In the genomic region with DNA sequence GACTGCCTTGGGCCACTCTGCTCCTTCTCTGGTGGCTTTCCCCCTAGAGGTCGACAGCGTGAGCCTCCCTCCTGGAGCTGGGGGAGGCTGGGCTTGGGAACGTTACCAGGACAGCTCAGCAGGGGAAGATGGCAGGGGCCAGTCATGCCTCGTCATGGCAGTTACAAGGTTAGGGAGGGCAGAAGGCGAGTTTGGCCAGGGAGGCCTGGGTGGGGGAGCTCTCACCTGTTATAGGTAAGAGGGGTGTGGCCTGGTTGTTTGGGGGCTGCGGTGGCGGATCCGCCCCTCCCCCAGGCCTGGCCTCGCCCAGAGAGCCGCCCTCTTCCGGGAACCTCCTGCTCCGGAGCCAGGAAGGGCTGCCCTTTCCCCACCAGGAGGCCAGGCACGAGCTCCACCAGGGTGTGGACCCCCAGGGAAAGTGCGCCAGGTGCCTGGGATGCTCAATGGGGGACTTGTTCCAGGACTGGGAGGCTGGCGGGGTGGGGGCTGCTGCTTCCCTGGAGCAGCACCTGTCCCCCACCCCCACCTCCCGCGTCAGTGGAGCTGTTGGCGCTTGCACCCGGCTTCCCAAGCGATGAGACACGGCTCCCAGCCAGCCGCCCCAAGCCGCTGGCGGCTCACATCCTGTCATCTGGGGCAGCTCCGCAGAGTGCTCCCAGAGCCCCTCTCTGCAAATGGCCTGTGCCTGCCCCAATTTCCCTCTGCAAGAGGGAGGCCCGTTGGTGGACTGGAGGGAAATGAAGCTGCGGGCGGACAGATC, we compare ENCODE assay signal across 1 cellular context.
TF ChIP-seq lines count a peak whose summit lies in the region.

No MANE protein-coding gene starts in this region.

TF ChIP-seq in WTC11, 78 proteins besides CTCF, POLR2A, EP300 and RAD21 (continued from another document and continues in another):
- TF ChIP-seq, protein P1, sequence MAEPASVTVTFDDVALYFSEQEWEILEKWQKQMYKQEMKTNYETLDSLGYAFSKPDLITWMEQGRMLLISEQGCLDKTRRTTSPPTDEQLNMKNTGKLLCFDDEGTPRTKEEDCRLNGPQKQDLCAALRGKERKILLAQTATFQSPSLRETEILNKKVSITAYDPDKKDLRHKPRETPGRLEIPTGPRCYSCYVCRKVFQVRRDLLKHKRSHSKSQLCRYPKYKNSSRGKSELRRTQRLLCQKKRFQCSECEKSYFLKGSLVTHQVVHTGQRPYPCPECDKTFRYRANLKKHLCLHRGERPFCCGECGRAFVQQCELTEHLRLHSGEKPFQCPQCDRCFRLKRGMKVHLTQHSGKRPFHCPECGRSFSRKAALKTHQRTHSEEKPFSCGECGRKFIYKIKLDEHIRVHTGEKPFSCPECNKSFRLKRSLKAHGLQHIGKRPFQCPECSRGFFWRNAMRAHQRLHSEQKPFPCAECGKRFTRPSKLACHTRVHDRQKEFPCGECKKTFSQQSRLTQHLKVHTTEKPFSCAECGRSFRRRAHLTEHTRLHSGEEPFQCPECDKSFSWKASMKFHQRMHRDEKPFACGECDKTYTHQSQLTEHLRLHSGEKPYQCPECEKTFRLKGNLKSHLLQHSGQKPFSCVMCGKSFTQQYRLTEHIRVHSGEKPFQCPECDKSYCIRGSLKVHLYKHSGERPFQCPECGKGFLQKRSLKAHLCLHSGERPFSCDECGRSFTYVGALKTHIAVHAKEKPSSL (CRISPR knock-in tag; conservative IDR thresholded peaks at IDR 0.05): no peak
- TF ChIP-seq, protein P2, sequence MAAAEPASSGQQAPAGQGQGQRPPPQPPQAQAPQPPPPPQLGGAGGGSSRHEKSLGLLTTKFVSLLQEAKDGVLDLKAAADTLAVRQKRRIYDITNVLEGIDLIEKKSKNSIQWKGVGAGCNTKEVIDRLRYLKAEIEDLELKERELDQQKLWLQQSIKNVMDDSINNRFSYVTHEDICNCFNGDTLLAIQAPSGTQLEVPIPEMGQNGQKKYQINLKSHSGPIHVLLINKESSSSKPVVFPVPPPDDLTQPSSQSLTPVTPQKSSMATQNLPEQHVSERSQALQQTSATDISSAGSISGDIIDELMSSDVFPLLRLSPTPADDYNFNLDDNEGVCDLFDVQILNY (CRISPR knock-in tag; IDR thresholded peaks at IDR 0.05): peak; percentile 75; the same call in 1 of the 2 replicates
- TF ChIP-seq, protein P3, sequence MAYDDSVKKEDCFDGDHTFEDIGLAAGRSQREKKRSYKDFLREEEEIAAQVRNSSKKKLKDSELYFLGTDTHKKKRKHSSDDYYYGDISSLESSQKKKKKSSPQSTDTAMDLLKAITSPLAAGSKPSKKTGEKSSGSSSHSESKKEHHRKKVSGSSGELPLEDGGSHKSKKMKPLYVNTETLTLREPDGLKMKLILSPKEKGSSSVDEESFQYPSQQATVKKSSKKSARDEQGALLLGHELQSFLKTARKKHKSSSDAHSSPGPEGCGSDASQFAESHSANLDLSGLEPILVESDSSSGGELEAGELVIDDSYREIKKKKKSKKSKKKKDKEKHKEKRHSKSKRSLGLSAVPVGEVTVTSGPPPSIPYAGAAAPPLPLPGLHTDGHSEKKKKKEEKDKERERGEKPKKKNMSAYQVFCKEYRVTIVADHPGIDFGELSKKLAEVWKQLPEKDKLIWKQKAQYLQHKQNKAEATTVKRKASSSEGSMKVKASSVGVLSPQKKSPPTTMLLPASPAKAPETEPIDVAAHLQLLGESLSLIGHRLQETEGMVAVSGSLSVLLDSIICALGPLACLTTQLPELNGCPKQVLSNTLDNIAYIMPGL (CRISPR knock-in tag; IDR thresholded peaks at IDR 0.05): peak; percentile 29; the same call in 1 of the 2 replicates
- no peak for TF ChIP-seq ZNF232 (CRISPR knock-in tag; IDR thresholded peaks at IDR 0.05)
- TF ChIP-seq, protein P4, sequence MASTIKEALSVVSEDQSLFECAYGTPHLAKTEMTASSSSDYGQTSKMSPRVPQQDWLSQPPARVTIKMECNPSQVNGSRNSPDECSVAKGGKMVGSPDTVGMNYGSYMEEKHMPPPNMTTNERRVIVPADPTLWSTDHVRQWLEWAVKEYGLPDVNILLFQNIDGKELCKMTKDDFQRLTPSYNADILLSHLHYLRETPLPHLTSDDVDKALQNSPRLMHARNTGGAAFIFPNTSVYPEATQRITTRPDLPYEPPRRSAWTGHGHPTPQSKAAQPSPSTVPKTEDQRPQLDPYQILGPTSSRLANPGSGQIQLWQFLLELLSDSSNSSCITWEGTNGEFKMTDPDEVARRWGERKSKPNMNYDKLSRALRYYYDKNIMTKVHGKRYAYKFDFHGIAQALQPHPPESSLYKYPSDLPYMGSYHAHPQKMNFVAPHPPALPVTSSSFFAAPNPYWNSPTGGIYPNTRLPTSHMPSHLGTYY (CRISPR knock-in tag; IDR thresholded peaks at IDR 0.05): no peak
- TF ChIP-seq IRF2 (CRISPR knock-in tag; IDR thresholded peaks at IDR 0.05; ENCODE audit: borderline replicate concordance, low read depth): no peak
- peak; percentile 69 for TF ChIP-seq SP1 (CRISPR knock-in tag; conservative IDR thresholded peaks at IDR 0.05)
- peak; percentile 16; the same call in 1 of the 2 replicates for TF ChIP-seq RELA (CRISPR knock-in tag; IDR thresholded peaks at IDR 0.05; ENCODE audit: borderline replicate concordance)
- 0 out of 2 replicates have a peak, but pooled peaks have one; percentile 7 for TF ChIP-seq FOXP1 (CRISPR knock-in tag; IDR thresholded peaks at IDR 0.05; ENCODE audit: borderline replicate concordance)
- TF ChIP-seq TP53 (CRISPR knock-in tag; IDR thresholded peaks at IDR 0.05): no peak
- TF ChIP-seq NR1H2 (CRISPR knock-in tag; IDR thresholded peaks at IDR 0.05): no peak
- TF ChIP-seq, protein P5, sequence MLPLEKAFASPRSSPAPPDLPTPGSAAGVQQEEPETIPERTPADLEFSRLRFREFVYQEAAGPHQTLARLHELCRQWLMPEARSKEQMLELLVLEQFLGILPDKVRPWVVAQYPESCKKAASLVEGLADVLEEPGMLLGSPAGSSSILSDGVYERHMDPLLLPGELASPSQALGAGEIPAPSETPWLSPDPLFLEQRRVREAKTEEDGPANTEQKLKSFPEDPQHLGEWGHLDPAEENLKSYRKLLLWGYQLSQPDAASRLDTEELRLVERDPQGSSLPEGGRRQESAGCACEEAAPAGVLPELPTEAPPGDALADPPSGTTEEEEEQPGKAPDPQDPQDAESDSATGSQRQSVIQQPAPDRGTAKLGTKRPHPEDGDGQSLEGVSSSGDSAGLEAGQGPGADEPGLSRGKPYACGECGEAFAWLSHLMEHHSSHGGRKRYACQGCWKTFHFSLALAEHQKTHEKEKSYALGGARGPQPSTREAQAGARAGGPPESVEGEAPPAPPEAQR (CRISPR knock-in tag; IDR thresholded peaks at IDR 0.05): no peak
- TF ChIP-seq SMAD4 (CRISPR knock-in tag; IDR thresholded peaks at IDR 0.05): no peak
- TF ChIP-seq, protein P6, sequence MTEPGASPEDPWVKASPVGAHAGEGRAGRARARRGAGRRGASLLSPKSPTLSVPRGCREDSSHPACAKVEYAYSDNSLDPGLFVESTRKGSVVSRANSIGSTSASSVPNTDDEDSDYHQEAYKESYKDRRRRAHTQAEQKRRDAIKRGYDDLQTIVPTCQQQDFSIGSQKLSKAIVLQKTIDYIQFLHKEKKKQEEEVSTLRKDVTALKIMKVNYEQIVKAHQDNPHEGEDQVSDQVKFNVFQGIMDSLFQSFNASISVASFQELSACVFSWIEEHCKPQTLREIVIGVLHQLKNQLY (CRISPR knock-in tag; IDR thresholded peaks at IDR 0.05): no peak
- TF ChIP-seq, protein P7, sequence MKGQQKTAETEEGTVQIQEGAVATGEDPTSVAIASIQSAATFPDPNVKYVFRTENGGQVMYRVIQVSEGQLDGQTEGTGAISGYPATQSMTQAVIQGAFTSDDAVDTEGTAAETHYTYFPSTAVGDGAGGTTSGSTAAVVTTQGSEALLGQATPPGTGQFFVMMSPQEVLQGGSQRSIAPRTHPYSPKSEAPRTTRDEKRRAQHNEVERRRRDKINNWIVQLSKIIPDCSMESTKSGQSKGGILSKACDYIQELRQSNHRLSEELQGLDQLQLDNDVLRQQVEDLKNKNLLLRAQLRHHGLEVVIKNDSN (CRISPR knock-in tag; IDR thresholded peaks at IDR 0.05): no peak
- TF ChIP-seq, protein P8, sequence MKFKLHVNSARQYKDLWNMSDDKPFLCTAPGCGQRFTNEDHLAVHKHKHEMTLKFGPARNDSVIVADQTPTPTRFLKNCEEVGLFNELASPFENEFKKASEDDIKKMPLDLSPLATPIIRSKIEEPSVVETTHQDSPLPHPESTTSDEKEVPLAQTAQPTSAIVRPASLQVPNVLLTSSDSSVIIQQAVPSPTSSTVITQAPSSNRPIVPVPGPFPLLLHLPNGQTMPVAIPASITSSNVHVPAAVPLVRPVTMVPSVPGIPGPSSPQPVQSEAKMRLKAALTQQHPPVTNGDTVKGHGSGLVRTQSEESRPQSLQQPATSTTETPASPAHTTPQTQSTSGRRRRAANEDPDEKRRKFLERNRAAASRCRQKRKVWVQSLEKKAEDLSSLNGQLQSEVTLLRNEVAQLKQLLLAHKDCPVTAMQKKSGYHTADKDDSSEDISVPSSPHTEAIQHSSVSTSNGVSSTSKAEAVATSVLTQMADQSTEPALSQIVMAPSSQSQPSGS (CRISPR knock-in tag; IDR thresholded peaks at IDR 0.05; ENCODE audit: borderline replicate concordance, low read depth): no peak
- 0 out of 2 replicates have a peak, but pooled peaks have one; percentile 46 for TF ChIP-seq CREM (CRISPR knock-in tag; IDR thresholded peaks at IDR 0.05)
- TF ChIP-seq, protein P9, sequence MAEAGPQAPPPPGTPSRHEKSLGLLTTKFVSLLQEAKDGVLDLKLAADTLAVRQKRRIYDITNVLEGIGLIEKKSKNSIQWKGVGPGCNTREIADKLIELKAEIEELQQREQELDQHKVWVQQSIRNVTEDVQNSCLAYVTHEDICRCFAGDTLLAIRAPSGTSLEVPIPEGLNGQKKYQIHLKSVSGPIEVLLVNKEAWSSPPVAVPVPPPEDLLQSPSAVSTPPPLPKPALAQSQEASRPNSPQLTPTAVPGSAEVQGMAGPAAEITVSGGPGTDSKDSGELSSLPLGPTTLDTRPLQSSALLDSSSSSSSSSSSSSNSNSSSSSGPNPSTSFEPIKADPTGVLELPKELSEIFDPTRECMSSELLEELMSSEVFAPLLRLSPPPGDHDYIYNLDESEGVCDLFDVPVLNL (CRISPR knock-in tag; IDR thresholded peaks at IDR 0.05; ENCODE audit: borderline replicate concordance, low read depth): no peak
- TF ChIP-seq PRRX2 (CRISPR knock-in tag; IDR thresholded peaks at IDR 0.05): no peak
- TF ChIP-seq FOXJ3 (CRISPR knock-in tag; IDR thresholded peaks at IDR 0.05; ENCODE audit: borderline replicate concordance): no peak
- TF ChIP-seq, protein P10, sequence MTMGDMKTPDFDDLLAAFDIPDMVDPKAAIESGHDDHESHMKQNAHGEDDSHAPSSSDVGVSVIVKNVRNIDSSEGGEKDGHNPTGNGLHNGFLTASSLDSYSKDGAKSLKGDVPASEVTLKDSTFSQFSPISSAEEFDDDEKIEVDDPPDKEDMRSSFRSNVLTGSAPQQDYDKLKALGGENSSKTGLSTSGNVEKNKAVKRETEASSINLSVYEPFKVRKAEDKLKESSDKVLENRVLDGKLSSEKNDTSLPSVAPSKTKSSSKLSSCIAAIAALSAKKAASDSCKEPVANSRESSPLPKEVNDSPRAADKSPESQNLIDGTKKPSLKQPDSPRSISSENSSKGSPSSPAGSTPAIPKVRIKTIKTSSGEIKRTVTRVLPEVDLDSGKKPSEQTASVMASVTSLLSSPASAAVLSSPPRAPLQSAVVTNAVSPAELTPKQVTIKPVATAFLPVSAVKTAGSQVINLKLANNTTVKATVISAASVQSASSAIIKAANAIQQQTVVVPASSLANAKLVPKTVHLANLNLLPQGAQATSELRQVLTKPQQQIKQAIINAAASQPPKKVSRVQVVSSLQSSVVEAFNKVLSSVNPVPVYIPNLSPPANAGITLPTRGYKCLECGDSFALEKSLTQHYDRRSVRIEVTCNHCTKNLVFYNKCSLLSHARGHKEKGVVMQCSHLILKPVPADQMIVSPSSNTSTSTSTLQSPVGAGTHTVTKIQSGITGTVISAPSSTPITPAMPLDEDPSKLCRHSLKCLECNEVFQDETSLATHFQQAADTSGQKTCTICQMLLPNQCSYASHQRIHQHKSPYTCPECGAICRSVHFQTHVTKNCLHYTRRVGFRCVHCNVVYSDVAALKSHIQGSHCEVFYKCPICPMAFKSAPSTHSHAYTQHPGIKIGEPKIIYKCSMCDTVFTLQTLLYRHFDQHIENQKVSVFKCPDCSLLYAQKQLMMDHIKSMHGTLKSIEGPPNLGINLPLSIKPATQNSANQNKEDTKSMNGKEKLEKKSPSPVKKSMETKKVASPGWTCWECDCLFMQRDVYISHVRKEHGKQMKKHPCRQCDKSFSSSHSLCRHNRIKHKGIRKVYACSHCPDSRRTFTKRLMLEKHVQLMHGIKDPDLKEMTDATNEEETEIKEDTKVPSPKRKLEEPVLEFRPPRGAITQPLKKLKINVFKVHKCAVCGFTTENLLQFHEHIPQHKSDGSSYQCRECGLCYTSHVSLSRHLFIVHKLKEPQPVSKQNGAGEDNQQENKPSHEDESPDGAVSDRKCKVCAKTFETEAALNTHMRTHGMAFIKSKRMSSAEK (CRISPR knock-in tag; IDR thresholded peaks at IDR 0.05; ENCODE audit: borderline replicate concordance): no peak
- no peak for TF ChIP-seq TEAD1 (CRISPR knock-in tag; IDR thresholded peaks at IDR 0.05)
- peak; percentile 58; the same call in 1 of the 2 replicates for TF ChIP-seq ZNF263 (CRISPR knock-in tag; IDR thresholded peaks at IDR 0.05; ENCODE audit: low read depth)
- TF ChIP-seq ZNF423 (CRISPR knock-in tag; IDR thresholded peaks at IDR 0.05): peak; percentile 54
- TF ChIP-seq HMGA2 (CRISPR knock-in tag; IDR thresholded peaks at IDR 0.05): no peak
- no peak for TF ChIP-seq SMAD3 (CRISPR knock-in tag; IDR thresholded peaks at IDR 0.05; ENCODE audit: borderline replicate concordance)
- TF ChIP-seq, protein P11, sequence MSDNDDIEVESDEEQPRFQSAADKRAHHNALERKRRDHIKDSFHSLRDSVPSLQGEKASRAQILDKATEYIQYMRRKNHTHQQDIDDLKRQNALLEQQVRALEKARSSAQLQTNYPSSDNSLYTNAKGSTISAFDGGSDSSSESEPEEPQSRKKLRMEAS (CRISPR knock-in tag; IDR thresholded peaks at IDR 0.05): peak; percentile 38; the same call in 1 of the 2 replicates
- TF ChIP-seq, protein P12, sequence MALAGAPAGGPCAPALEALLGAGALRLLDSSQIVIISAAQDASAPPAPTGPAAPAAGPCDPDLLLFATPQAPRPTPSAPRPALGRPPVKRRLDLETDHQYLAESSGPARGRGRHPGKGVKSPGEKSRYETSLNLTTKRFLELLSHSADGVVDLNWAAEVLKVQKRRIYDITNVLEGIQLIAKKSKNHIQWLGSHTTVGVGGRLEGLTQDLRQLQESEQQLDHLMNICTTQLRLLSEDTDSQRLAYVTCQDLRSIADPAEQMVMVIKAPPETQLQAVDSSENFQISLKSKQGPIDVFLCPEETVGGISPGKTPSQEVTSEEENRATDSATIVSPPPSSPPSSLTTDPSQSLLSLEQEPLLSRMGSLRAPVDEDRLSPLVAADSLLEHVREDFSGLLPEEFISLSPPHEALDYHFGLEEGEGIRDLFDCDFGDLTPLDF (CRISPR knock-in tag; IDR thresholded peaks at IDR 0.05): peak; percentile 32; the same call in 1 of the 2 replicates
- no peak for TF ChIP-seq NFE2L1 (CRISPR knock-in tag; IDR thresholded peaks at IDR 0.05)
- TF ChIP-seq SOX15 (CRISPR knock-in tag; IDR thresholded peaks at IDR 0.05): no peak
- no peak for TF ChIP-seq ZNF416 (CRISPR knock-in tag; IDR thresholded peaks at IDR 0.05)
- 0 out of 2 replicates have a peak, but pooled peaks have one; percentile 17 for TF ChIP-seq KAT7 (CRISPR knock-in tag; IDR thresholded peaks at IDR 0.05; ENCODE audit: borderline replicate concordance)
- TF ChIP-seq GRHL2 (CRISPR knock-in tag; IDR thresholded peaks at IDR 0.05; ENCODE audit: insufficient replicate concordance, severe bottlenecking): no peak
- TF ChIP-seq, protein P13, sequence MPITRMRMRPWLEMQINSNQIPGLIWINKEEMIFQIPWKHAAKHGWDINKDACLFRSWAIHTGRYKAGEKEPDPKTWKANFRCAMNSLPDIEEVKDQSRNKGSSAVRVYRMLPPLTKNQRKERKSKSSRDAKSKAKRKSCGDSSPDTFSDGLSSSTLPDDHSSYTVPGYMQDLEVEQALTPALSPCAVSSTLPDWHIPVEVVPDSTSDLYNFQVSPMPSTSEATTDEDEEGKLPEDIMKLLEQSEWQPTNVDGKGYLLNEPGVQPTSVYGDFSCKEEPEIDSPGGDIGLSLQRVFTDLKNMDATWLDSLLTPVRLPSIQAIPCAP (CRISPR knock-in tag; IDR thresholded peaks at IDR 0.05): no peak
- TF ChIP-seq CREB1 (CRISPR knock-in tag; IDR thresholded peaks at IDR 0.05): no peak
- TF ChIP-seq OVOL2 (CRISPR knock-in tag; IDR thresholded peaks at IDR 0.05; ENCODE audit: borderline replicate concordance): no peak
